ENCODE assay signal across 8 cellular contexts in genomic region chr9:129737479-129738269, GRCh38. TPM values are rescaled to one million over a fixed set of nuclear protein-coding genes. Genes with fewer than 3 reads are reported as not detected.
A peak's percentile ranks its signal among the peaks of the same experiment; 100 is the strongest.
DNase-seq lines count a peak whose midpoint lies in the region; ATAC-seq and TF ChIP-seq lines count a peak whose summit lies in the region.

No MANE protein-coding gene starts in this region.

- peaks cover 9% of the 10 kb centered on the region for H3K4me1 Mint-ChIP-seq in chondrocyte (ENCODE audit: low read depth)

- no peaks in the 10 kb centered on the region for H3K36me3 Mint-ChIP-seq in chondrocyte (ENCODE audit: low read depth)

- no peaks in the 10 kb centered on the region for H3K9me3 Mint-ChIP-seq in chondrocyte (ENCODE audit: low read depth)

- DNase-seq in GF-D8 (lab: John Stamatoyannopoulos, UW) (peak; percentile 22), NCI-H345 (lab: John Stamatoyannopoulos, UW) (peak; percentile 83), chondrocyte (ENCODE audit: low spot score) (no peak), left kidney (ENCODE audit: low read depth, low spot score) (peak; percentile 94)
- DNase-seq in activated CD4-positive, alpha-beta T cell treated with anti-CD3 and anti-CD28 coated beads for 24 hours (ENCODE audit: low read depth in 2 of 2), result peak; percentile 85 to 86
- DNase-seq in stimulated activated CD4-positive, alpha-beta T cell treated with anti-CD3 and anti-CD28 coated beads, Interleukin-1b, Interleukin-23, amount 100 ng/mL, for 48 hours, result peak; percentile 83

- H3K27ac Mint-ChIP-seq in chondrocyte (ENCODE audit: unreplicated experiment), result no peak overlapping the region

- peak; percentile 99 for TF ChIP-seq CTCF in chondrocyte (IDR thresholded peaks at IDR 0.05)

- ATAC-seq in HG02885 (IDR thresholded peaks at IDR 0.05; ENCODE audit: poor library complexity, unreplicated experiment), result peak; percentile 67
- ATAC-seq in HG02973 (IDR thresholded peaks at IDR 0.05; ENCODE audit: unreplicated experiment), result no peak

- peak overlapping the region; percentile 55 for H3K4me3 Mint-ChIP-seq in chondrocyte (ENCODE audit: unreplicated experiment)

- peaks cover under 1% of the 10 kb centered on the region for H3K27me3 Mint-ChIP-seq in chondrocyte (ENCODE audit: low read depth)

RNA-seq across cellular contexts. Expression of gene PTGES, which starts 15.2 kb away (rescaled TPM):
- 0.95 to 3.3 TPM (median 1.3 TPM) in 3 replicates for total RNA-seq in chondrocyte
